ENCODE assay signal across 8 cellular contexts in the genomic region with DNA sequence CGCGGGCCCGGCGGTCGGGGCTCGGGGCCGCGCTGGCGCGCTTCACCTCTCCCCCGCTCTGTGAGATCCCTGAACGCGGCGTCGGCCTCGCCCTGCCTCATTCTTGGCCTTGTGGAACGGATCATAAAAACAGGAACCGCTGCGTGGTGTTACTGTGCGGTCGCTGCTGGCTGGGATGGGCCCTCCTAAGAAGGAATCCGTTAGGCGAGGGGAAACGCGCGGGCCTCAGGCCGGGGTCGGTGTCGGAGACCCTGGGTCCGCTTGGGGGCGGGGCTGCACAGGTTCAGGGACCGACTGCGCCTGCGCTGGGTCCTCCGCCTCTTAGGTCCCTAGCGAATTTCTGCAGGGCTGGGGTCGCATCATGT. TPM values are rescaled to one million over a fixed set of nuclear protein-coding genes. Genes with fewer than 3 reads are reported as not detected.
DNase-seq lines count a peak whose midpoint lies in the region; ATAC-seq and TF ChIP-seq lines count a peak whose summit lies in the region.

No MANE protein-coding gene starts in this region.

- no peaks in the 10 kb centered on the region for H3K9me3 ChIP-seq in thoracic aorta

- no peaks in the 10 kb centered on the region for H3K27me3 ChIP-seq in thoracic aorta (replicated peaks; ENCODE audit: insufficient read depth)

- H3K4me3 Mint-ChIP-seq in activated naive CD4-positive, alpha-beta T cell treated with anti-CD3 and anti-CD28 coated beads, Interleukin-2, amount 50 U/mL, for 24 hours = peak overlapping the region; percentile 97
- H3K4me3 Mint-ChIP-seq in glutamatergic neuron (ENCODE audit: unreplicated experiment) (peak overlapping the region; percentile 82), osteocyte (ENCODE audit: unreplicated experiment) (peak overlapping the region; percentile 94)

- H3K36me3 Mint-ChIP-seq in activated naive CD4-positive, alpha-beta T cell treated with anti-CD3 and anti-CD28 coated beads, Interleukin-2, amount 50 U/mL, for 24 hours = peaks cover under 1% of the 10 kb centered on the region
- no peaks in the 10 kb centered on the region for H3K36me3 Mint-ChIP-seq in glutamatergic neuron (ENCODE audit: unreplicated experiment)
- H3K36me3 Mint-ChIP-seq in osteocyte (ENCODE audit: unreplicated experiment) = peaks cover under 1% of the 10 kb centered on the region

- DNase-seq in DMS53 (lab: John Stamatoyannopoulos, UW) (peak; percentile 89), LHCN-M2 (ENCODE audit: low read depth) (peak; percentile 62), SK-N-DZ (ENCODE audit: low spot score) (peak; percentile 87), glutamatergic neuron (peak; percentile 94), osteocyte (ENCODE audit: extremely low spot score, unreplicated experiment) (peak; percentile 91), thoracic aorta (ENCODE audit: low spot score) (peak; percentile 16)

- TF ChIP-seq CTCF in glutamatergic neuron (IDR thresholded peaks at IDR 0.05; ENCODE audit: partially characterized antibody, unreplicated experiment) = no peak
- TF ChIP-seq CTCF in osteocyte (IDR thresholded peaks at IDR 0.05) = no peak
- TF ChIP-seq CTCF in thoracic aorta (IDR thresholded peaks at IDR 0.05) = no peak

- peak; percentile 34 for ATAC-seq in GM21786 (IDR thresholded peaks at IDR 0.05; ENCODE audit: unreplicated experiment)
- ATAC-seq in thoracic aorta (ENCODE audit: insufficient number of reproducible peaks, low FRiP score, low read depth) = peak; percentile 16

- H3K27me3 Mint-ChIP-seq in activated naive CD4-positive, alpha-beta T cell treated with anti-CD3 and anti-CD28 coated beads, Interleukin-2, amount 50 U/mL, for 24 hours = no peaks in the 10 kb centered on the region
- H3K27me3 Mint-ChIP-seq in glutamatergic neuron (ENCODE audit: unreplicated experiment) = no peaks in the 10 kb centered on the region
- H3K27me3 Mint-ChIP-seq in osteocyte (ENCODE audit: unreplicated experiment) = no peaks in the 10 kb centered on the region

- H3K4me3 ChIP-seq in thoracic aorta = peak overlapping the region; percentile 72

- H3K27ac ChIP-seq in thoracic aorta = peak overlapping the region; percentile 76 to 89

- peak overlapping the region; percentile 84 for H3K27ac Mint-ChIP-seq in activated naive CD4-positive, alpha-beta T cell treated with anti-CD3 and anti-CD28 coated beads, Interleukin-2, amount 50 U/mL, for 24 hours
- peak overlapping the region; percentile 73 for H3K27ac Mint-ChIP-seq in glutamatergic neuron (ENCODE audit: unreplicated experiment)
- H3K27ac Mint-ChIP-seq in osteocyte (ENCODE audit: unreplicated experiment) = peak overlapping the region; percentile 80

- H3K4me1 ChIP-seq in thoracic aorta (ENCODE audit: control insufficient read depth in 1 of 2, low read depth in 2 of 2) = peaks cover 7 to 14% of the 10 kb centered on the region in 2 donors

- no peaks in the 10 kb centered on the region for H3K9me3 Mint-ChIP-seq in activated naive CD4-positive, alpha-beta T cell treated with anti-CD3 and anti-CD28 coated beads, Interleukin-2, amount 50 U/mL, for 24 hours
- H3K9me3 Mint-ChIP-seq in glutamatergic neuron (ENCODE audit: unreplicated experiment) (peaks cover 6% of the 10 kb centered on the region), osteocyte (ENCODE audit: unreplicated experiment) (no peaks in the 10 kb centered on the region)

- no peaks in the 10 kb centered on the region for H3K36me3 ChIP-seq in thoracic aorta

- peaks cover 38% of the 10 kb centered on the region for H3K4me1 Mint-ChIP-seq in activated naive CD4-positive, alpha-beta T cell treated with anti-CD3 and anti-CD28 coated beads, Interleukin-2, amount 50 U/mL, for 24 hours
- H3K4me1 Mint-ChIP-seq in glutamatergic neuron (ENCODE audit: low read depth, unreplicated experiment) = peaks cover 8% of the 10 kb centered on the region
- peaks cover 41% of the 10 kb centered on the region for H3K4me1 Mint-ChIP-seq in osteocyte (ENCODE audit: unreplicated experiment)

RNA-seq across cellular contexts. Expression of gene CKAP2, which starts 0.4 kb away (rescaled TPM):
- total RNA-seq in LHCN-M2 (2014; rRNA removed) (91.8 and 113 TPM in 2 replicates), glutamatergic neuron (ENCODE audit: unreplicated experiment) (27.3 TPM), osteocyte (24.5 and 25.8 TPM in 2 replicates), thoracic aorta (1 to 10 TPM; 4.6 to 5.1 TPM)
- 31.4 TPM for polyA plus RNA-seq in LHCN-M2 (2012)
- 69.9 and 75.6 TPM in 2 replicates for polyA plus RNA-seq in SK-N-DZ (2014; cell fraction: cytosol; rRNA removed)
- polyA plus RNA-seq in SK-N-DZ (2014; cell fraction: nucleus; rRNA removed) = 57.8 and 71.6 TPM in 2 replicates

RNA-seq across cellular contexts. Expression of gene VPS36, which starts 5.2 kb away (rescaled TPM):
- 43.9 and 56.9 TPM in 2 replicates for total RNA-seq in LHCN-M2 (2014; rRNA removed)
- 13.4 TPM for polyA plus RNA-seq in LHCN-M2 (2012)
- polyA plus RNA-seq in SK-N-DZ (2014; cell fraction: cytosol; rRNA removed) = 30.9 and 33.4 TPM in 2 replicates
- polyA plus RNA-seq in SK-N-DZ (2014; cell fraction: nucleus; rRNA removed) = 82.3 and 94.5 TPM in 2 replicates
- 29.2 TPM for total RNA-seq in glutamatergic neuron (ENCODE audit: unreplicated experiment)
- 43.6 and 44.3 TPM in 2 replicates for total RNA-seq in osteocyte
- total RNA-seq in thoracic aorta = 100 to 1,000 TPM in 1 of 2 donors, 10 to 100 TPM in 1; 42.1 to 100 TPM

RNA-seq across cellular contexts. Expression of gene THSD1, which starts 49.7 kb away (rescaled TPM):
- total RNA-seq in LHCN-M2 (2014; rRNA removed) (19.0 and 28.2 TPM in 2 replicates), glutamatergic neuron (ENCODE audit: unreplicated experiment) (0.27 TPM), osteocyte (3.1 and 3.7 TPM in 2 replicates), thoracic aorta (1 to 10 TPM; 2.7 to 4.1 TPM)
- polyA plus RNA-seq in LHCN-M2 (2012) = 12.4 TPM
- 0.54 and 0.65 TPM in 2 replicates for polyA plus RNA-seq in SK-N-DZ (2014; cell fraction: cytosol; rRNA removed)
- polyA plus RNA-seq in SK-N-DZ (2014; cell fraction: nucleus; rRNA removed) = 1.6 and 1.8 TPM in 2 replicates

Comparison
In these comparisons a context has a peak if more than half of its experiments do, and no peak if none do; other contexts are left out.
1. Peak in every context shown above with its lines: DNase-seq, ATAC-seq, H3K4me3 ChIP-seq and H3K27ac ChIP-seq.
2. DNase-seq: peak in every context shown above with its lines; median percentile 94 in glutamatergic neuron; 91 in osteocyte; 89 in DMS53; 87 in SK-N-DZ; 62 in LHCN-M2; 16 in thoracic aorta.